8 cellular contexts compared by ENCODE assay signal in the genomic region with DNA sequence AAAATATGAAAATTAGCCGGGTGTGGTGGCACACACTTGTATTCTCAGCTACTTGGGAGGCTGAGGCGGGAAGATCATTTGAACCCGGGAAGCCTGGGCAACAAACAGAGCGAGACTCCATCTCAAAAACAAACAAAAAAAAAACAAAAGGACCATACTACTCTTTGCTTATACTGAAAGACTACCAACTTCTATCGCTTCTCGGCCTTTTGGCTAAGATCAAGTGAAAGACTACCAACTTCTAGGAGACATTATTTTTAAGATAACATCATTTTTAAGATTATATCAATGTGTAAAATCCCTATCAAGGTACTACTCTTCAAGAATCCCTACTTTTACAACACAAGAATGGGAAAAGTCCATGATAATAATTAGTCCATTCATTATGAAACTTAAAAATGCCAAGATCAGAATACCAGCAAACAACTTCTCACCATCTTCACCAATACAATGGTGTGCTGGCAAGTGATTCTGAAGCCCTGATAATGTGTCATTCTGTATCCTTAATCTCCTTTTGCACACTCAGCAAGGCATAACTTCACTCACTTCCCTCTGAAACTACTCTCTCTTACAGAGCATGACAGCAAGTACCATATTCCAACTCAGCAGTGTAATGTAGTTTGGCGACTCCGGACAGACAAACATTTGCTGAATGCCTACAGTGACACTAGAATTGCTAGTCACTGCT. TPM values are rescaled to one million over a fixed set of nuclear protein-coding genes. Genes with fewer than 3 reads are reported as not detected.
DNase-seq lines count a peak whose midpoint lies in the region; ATAC-seq and TF ChIP-seq lines count a peak whose summit lies in the region.

No MANE protein-coding gene starts in this region.

- no peak overlapping the region for H2BK120ac ChIP-seq in IMR-90 (ENCODE audit: low read depth, low read length)

- H3K9me1 ChIP-seq in IMR-90 (ENCODE audit: insufficient read depth, low read length): peaks cover 16% of the 10 kb centered on the region

- no peak for TF ChIP-seq RAD21 in IMR-90 (IDR thresholded peaks at IDR 0.05; ENCODE audit: low read length)

- no CpG with 5 or more reads among the region's 8 CpGs for WGBS in IMR-90 (ENCODE audit: extremely low coverage in 2 of 2, insufficient read length in 1 of 2), 2 experiments

- H3K18ac ChIP-seq in IMR-90 (ENCODE audit: low read depth, low read length): no peak overlapping the region

- no peak for TF ChIP-seq POLR2A in IMR-90 (IDR thresholded peaks at IDR 0.05; ENCODE audit: low read depth, low read length)
- no peak for TF ChIP-seq POLR2A in uterus (IDR thresholded peaks at IDR 0.05)

- H3K14ac ChIP-seq in IMR-90 (replicated peaks; ENCODE audit: low read depth, low read length): peak overlapping the region; percentile 97

- peak overlapping the region; percentile 98; the same call in 1 of the 2 replicates for H3K9ac ChIP-seq in IMR-90 (ENCODE audit: low read depth, low read length)

- H2BK15ac ChIP-seq in IMR-90 (ENCODE audit: low read depth, low read length): no peak overlapping the region

- H3K4me1 ChIP-seq in IMR-90 (ENCODE audit: control insufficient read depth, insufficient read depth, low read length): peaks cover 21% of the 10 kb centered on the region
- peaks cover 18 to 45% of the 10 kb centered on the region in 2 donors for H3K4me1 ChIP-seq in ascending aorta
- H3K4me1 ChIP-seq in lower lobe of right lung: peaks cover 84% of the 10 kb centered on the region
- H3K4me1 ChIP-seq in uterus: peaks cover 13 to 24% of the 10 kb centered on the region in 2 donors

- H2AK5ac ChIP-seq in IMR-90 (ENCODE audit: low read depth, low read length): no peak overlapping the region

- no peak overlapping the region for H4K91ac ChIP-seq in IMR-90 (ENCODE audit: insufficient read depth, low read depth, low read length)

- DNase-seq in AG04449 (ENCODE audit: low read depth, low spot score) (no peak), IMR-90 (peak; percentile 37), ascending aorta (ENCODE audit: low spot score in 2 of 2) (no peak), lower lobe of right lung (no peak), uterus (no peak), NCI-H526 (lab: John Stamatoyannopoulos, UW) (no peak), mucosa of gallbladder (ENCODE audit: low spot score) (no peak)

- H4K8ac ChIP-seq in IMR-90 (ENCODE audit: low read depth in 2 of 2, low read length in 2 of 2): no peak overlapping the region

- peak overlapping the region; percentile 5; the same call in 1 of the 2 replicates for H3K27ac ChIP-seq in IMR-90 (ENCODE audit: insufficient read depth, low read length)
- H3K27ac ChIP-seq in ascending aorta: peak overlapping the region; percentile 94 to 97
- H3K27ac ChIP-seq in lower lobe of right lung: peak overlapping the region; percentile 89
- H3K27ac ChIP-seq in uterus: peak overlapping the region; percentile 95 to 96

- ATAC-seq in IMR-90 (ENCODE audit: low read depth): no peak
- no peak for ATAC-seq in lower lobe of right lung
- ATAC-seq in GM19452 (IDR thresholded peaks at IDR 0.05; ENCODE audit: unreplicated experiment): no peak

- peaks cover 4 to 30% of the 10 kb centered on the region in 2 experiments; a peak in 2 of 4 replicates for H3K79me1 ChIP-seq in IMR-90 (ENCODE audit: low read depth in 1 of 2, low read length in 2 of 2)

- H3K4ac ChIP-seq in IMR-90 (ENCODE audit: low read depth, low read length): no peak overlapping the region

- CTCF ChIA-PET in AG04449 (lab: Yijun Ruan, JAX) (interaction anchor here (1.1 to 2.4 kb wide), 3 partner anchors 10 to 28 kb away, joined by 3 to 8 read pairs (median 4); no protein-coding TSS in a partner anchor), IMR-90 (lab: Yijun Ruan, JAX) (no interaction called here)

- H3K9me3 ChIP-seq in IMR-90 (ENCODE audit: control insufficient read depth, insufficient read depth, low read length) (no peaks in the 10 kb centered on the region), ascending aorta (no peaks in the 10 kb centered on the region), lower lobe of right lung (no peaks in the 10 kb centered on the region), uterus (no peaks in the 10 kb centered on the region)

- peaks cover 61% of the 10 kb centered on the region for H4K20me1 ChIP-seq in IMR-90 (ENCODE audit: insufficient read depth, low read length)

- no peak overlapping the region for H2BK20ac ChIP-seq in IMR-90 (ENCODE audit: low read depth, low read length)

- peak overlapping the region; percentile 76 for H3K4me2 ChIP-seq in IMR-90 (ENCODE audit: low read depth, low read length)

- H3K23ac ChIP-seq in IMR-90 (ENCODE audit: low read depth, low read length): peak overlapping the region; percentile 100

- dilution Hi-C loops in IMR-90 (cut with HindIII; ENCODE audit: low sequenced_read_pairs, unreplicated experiment): no loop called here

- H3K36me3 ChIP-seq in IMR-90 (ENCODE audit: control insufficient read depth, insufficient read depth, low read length) (no peaks in the 10 kb centered on the region), ascending aorta (no peaks in the 10 kb centered on the region), lower lobe of right lung (no peaks in the 10 kb centered on the region), uterus (no peaks in the 10 kb centered on the region)

- H2AFZ ChIP-seq in IMR-90 (replicated peaks; ENCODE audit: low read length, poor library complexity): no peak overlapping the region

- no peak for TF ChIP-seq CTCF in AG04449 (IDR thresholded peaks at IDR 0.05; ENCODE audit: insufficient read depth, low read length, missing control alignments)
- no peak for TF ChIP-seq CTCF in IMR-90 (conservative IDR thresholded peaks at IDR 0.05; ENCODE audit: low read depth, low read length)
- TF ChIP-seq CTCF in ascending aorta (IDR thresholded peaks at IDR 0.05): no peak
- no peak for TF ChIP-seq CTCF in lower lobe of right lung (IDR thresholded peaks at IDR 0.05)
- no peak for TF ChIP-seq CTCF in uterus (IDR thresholded peaks at IDR 0.05)

- H3K56ac ChIP-seq in IMR-90 (ENCODE audit: extremely low read depth, insufficient read depth, low read length): peak overlapping the region; percentile 84

- intact Hi-C loops in IMR-90 (cut with micrococcal nuclease): loop anchor here (2.0 kb wide), 2 partner anchors 126 to 138 kb away; no protein-coding TSS in a partner anchor
- intact Hi-C loops in ascending aorta (cut with DNase I): loop anchor here (5.0 kb wide), 2 partner anchors 126 to 289 kb away; no protein-coding TSS in a partner anchor
- intact Hi-C loops in lower lobe of right lung (cut with DNase I): no loop called here
- intact Hi-C loops in uterus (cut with DNase I; ENCODE audit: low total_unique reads): no loop called here

- H3K4me3 ChIP-seq in AG04449 (ENCODE audit: low read depth, low read length) (peak overlapping the region; percentile 97), IMR-90 (ENCODE audit: insufficient read depth, low read depth, low read length) (peak overlapping the region; percentile 66), ascending aorta (peak overlapping the region; percentile 70 to 85), lower lobe of right lung (peak overlapping the region; percentile 67), uterus (peak overlapping the region; percentile 73 to 86)

- POLR2A ChIA-PET in AG04449 (lab: Yijun Ruan, JAX): no interaction called here
- POLR2A ChIA-PET in IMR-90 (lab: Charles Lee; ENCODE audit: unreplicated experiment): interaction anchor here (0.6 kb wide), 1 partner anchor 126 kb away, joined by 3 read pairs; no protein-coding TSS in a partner anchor

- TSS peak; percentile 32 for BruUV-seq in IMR-90 (replicated peaks; lab: Mats Ljungman, UMichigan)

- peak overlapping the region; percentile 98 for H2BK5ac ChIP-seq in IMR-90 (ENCODE audit: low read depth, low read length, poor library complexity, severe bottlenecking)

- in situ Hi-C loops in IMR-90 (cut with MboI; ENCODE audit: low sequenced_read_pairs): no loop called here

- no peak overlapping the region for H4K5ac ChIP-seq in IMR-90 (ENCODE audit: low read depth, low read length)

- H3K27me3 ChIP-seq in IMR-90 (ENCODE audit: control insufficient read depth, insufficient read depth, low read length) (no peaks in the 10 kb centered on the region), ascending aorta (no peaks in the 10 kb centered on the region), lower lobe of right lung (ENCODE audit: low read depth) (no peaks in the 10 kb centered on the region), uterus (no peaks in the 10 kb centered on the region)

- H2AK9ac ChIP-seq in IMR-90 (replicated peaks; ENCODE audit: low read depth, low read length, poor library complexity): no peak overlapping the region

TF ChIP-seq in IMR-90, 13 proteins besides CTCF, POLR2A, EP300 and RAD21:
- TF ChIP-seq MXI1 (IDR thresholded peaks at IDR 0.05; ENCODE audit: borderline replicate concordance, low read depth, low read length): no peak
- peak; percentile 77 for TF ChIP-seq MAFK (IDR thresholded peaks at IDR 0.05; ENCODE audit: low read depth, low read length)

RNA-seq across cellular contexts. Expression of gene PTP4A2, which starts 1.7 kb away (rescaled TPM):
- total RNA-seq in IMR-90 (2012; rRNA removed): 328 and 537 TPM in 2 replicates
- polyA plus RNA-seq in IMR-90 (2012; rRNA removed): 99.8 and 135 TPM in 2 replicates
- polyA plus RNA-seq in IMR-90 (2012; cell fraction: cytosol; rRNA removed): 19.3 and 45.6 TPM in 2 replicates
- polyA plus RNA-seq in IMR-90 (2012; cell fraction: nucleus; rRNA removed; ENCODE audit: low replicate concordance): 5.8 and 62.3 TPM in 2 replicates
- 174 TPM for total RNA-seq in ascending aorta
- 205 TPM for total RNA-seq in lower lobe of right lung
- total RNA-seq in uterus: 100 to 1,000 TPM; 276 to 567 (median 333) TPM
- total RNA-seq in mucosa of gallbladder: 274 TPM

Comparison
In these comparisons a context has a peak if more than half of its experiments do, and no peak if none do; other contexts are left out.
1. H3K27ac ChIP-seq: peak in every context shown above with its lines; median percentile 96 in ascending aorta; 96 in uterus; 89 in lower lobe of right lung; 5 in IMR-90.
2. intact Hi-C loops: an anchor here in IMR-90 (2.0 kb wide) and ascending aorta (5.0 kb wide); none called in lower lobe of right lung and uterus.